Comparison of ENCODE assay signal across 16 cellular contexts in the genomic region with DNA sequence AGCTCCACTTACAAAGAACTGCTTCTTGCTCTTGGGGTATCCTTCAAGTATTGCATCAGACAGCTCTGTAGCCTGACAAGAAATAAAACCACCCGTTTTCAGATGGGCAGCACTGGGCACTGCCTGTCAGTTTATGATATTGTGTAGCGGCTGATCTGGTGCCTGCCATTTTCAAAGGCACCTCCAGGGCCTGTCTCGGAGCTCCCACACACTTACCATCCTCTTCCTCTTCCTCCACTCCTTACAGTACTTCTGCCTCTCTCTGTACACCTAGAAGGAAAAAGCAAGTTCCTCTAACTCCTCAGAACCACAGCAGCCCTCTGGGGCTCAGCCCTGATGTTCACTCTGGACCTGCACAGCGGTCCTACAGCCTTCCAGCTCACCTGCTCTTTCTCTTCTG. TPM values are rescaled to one million over a fixed set of nuclear protein-coding genes. Genes with fewer than 3 reads are reported as not detected.
DNase-seq lines count a peak whose midpoint lies in the region; ATAC-seq and TF ChIP-seq lines count a peak whose summit lies in the region.
"Had no signal": no experiment of that assay in that cellular context is flagged by ENCODE, and none has a peak within 500 bp of the region (broad histone marks: within the 10 kb centered on the region; RNA-seq: fewer than 3 reads in every experiment).

No MANE protein-coding gene starts in this region.

- intact Hi-C loops in activated CD8-positive, alpha-beta T cell treated with anti-CD3 and anti-CD28 coated beads for 36 hours (cut with micrococcal nuclease), result no loop called here

- peaks cover 45% of the 10 kb centered on the region for H3K4me1 Mint-ChIP-seq in activated CD8-positive, alpha-beta T cell treated with anti-CD3 and anti-CD28 coated beads for 36 hours (ENCODE audit: low read depth)
- H3K4me1 Mint-ChIP-seq in stimulated activated effector memory CD8-positive, alpha-beta T cell treated with anti-CD3 and anti-CD28 coated beads, Interleukin-12 subunit alpha, Interleukin-12 subunit beta, amount 100 ng/mL, for 72 hours, result peaks cover 62% of the 10 kb centered on the region

- no peaks in the 10 kb centered on the region for H3K27me3 Mint-ChIP-seq in activated CD8-positive, alpha-beta T cell treated with anti-CD3 and anti-CD28 coated beads for 36 hours
- H3K27me3 Mint-ChIP-seq: memory B cell had no signal

- CTCF ChIA-PET in activated CD8-positive, alpha-beta T cell treated with anti-CD3 and anti-CD28 coated beads for 36 hours (lab: Charles Lee), result interaction anchor here (2.1 kb wide), 1 partner anchor 24 kb away, joined by 7 read pairs; no protein-coding TSS in a partner anchor

- H3K36me3 Mint-ChIP-seq in activated CD8-positive, alpha-beta T cell treated with anti-CD3 and anti-CD28 coated beads for 36 hours (ENCODE audit: low read depth), result peaks cover 69% of the 10 kb centered on the region
- peaks cover 97% of the 10 kb centered on the region for H3K36me3 Mint-ChIP-seq in stimulated activated effector memory CD8-positive, alpha-beta T cell treated with anti-CD3 and anti-CD28 coated beads, Interleukin-12 subunit alpha, Interleukin-12 subunit beta, amount 100 ng/mL, for 72 hours

- DNase-seq in activated effector memory CD4-positive, alpha-beta T cell treated with anti-CD3 and anti-CD28 coated beads, Interleukin-2, amount 50 U/mL, for 16 hours, result peak; percentile 30
- no peak for DNase-seq in activated effector memory CD4-positive, alpha-beta T cell treated with Interleukin-2 at 50 U/mL for 16 hours
- DNase-seq in Kasumi-1 (lab: John Stamatoyannopoulos, UW), result peak; percentile 9 to 15
- no peak for DNase-seq in activated CD8-positive, alpha-beta T cell treated with anti-CD3 and anti-CD28 coated beads for 36 hours
- no peak for DNase-seq in stimulated activated effector memory CD8-positive, alpha-beta T cell treated with anti-CD3 and anti-CD28 coated beads, Interleukin-12 subunit alpha, Interleukin-12 subunit beta, amount 100 ng/mL, for 72 hours (ENCODE audit: low spot score in 2 of 2)
- DNase-seq: adrenal gland; COR-L47; effector CD8-positive, alpha-beta T cell; H7; NCI-H1930; NCI-H524 had no signal

- no peak for TF ChIP-seq CTCF in activated CD8-positive, alpha-beta T cell treated with anti-CD3 and anti-CD28 coated beads for 36 hours (IDR thresholded peaks at IDR 0.05)

- ATAC-seq in activated CD8-positive, alpha-beta T cell treated with anti-CD3 and anti-CD28 coated beads for 36 hours, result no peak
- ATAC-seq in stimulated activated effector memory CD8-positive, alpha-beta T cell treated with anti-CD3 and anti-CD28 coated beads, Interleukin-12 subunit alpha, Interleukin-12 subunit beta, amount 100 ng/mL, for 72 hours, result no peak
- no peak for ATAC-seq in HG02884 (IDR thresholded peaks at IDR 0.05; ENCODE audit: unreplicated experiment)
- no peak for ATAC-seq in GM19467 (IDR thresholded peaks at IDR 0.05; ENCODE audit: unreplicated experiment)
- no peak for ATAC-seq in SK-N-SH treated with all-trans-retinoic acid at 6 μM for 48 hours

- no peak overlapping the region for H3K4me3 Mint-ChIP-seq in activated CD8-positive, alpha-beta T cell treated with anti-CD3 and anti-CD28 coated beads for 36 hours
- H3K4me3 Mint-ChIP-seq in stimulated activated effector memory CD8-positive, alpha-beta T cell treated with anti-CD3 and anti-CD28 coated beads, Interleukin-12 subunit alpha, Interleukin-12 subunit beta, amount 100 ng/mL, for 72 hours, result no peak overlapping the region
- H3K4me3 Mint-ChIP-seq: memory B cell, neural progenitor cell had no signal

- H3K9me3 Mint-ChIP-seq in activated CD8-positive, alpha-beta T cell treated with anti-CD3 and anti-CD28 coated beads for 36 hours, result no peaks in the 10 kb centered on the region
- no peaks in the 10 kb centered on the region for H3K9me3 Mint-ChIP-seq in stimulated activated effector memory CD8-positive, alpha-beta T cell treated with anti-CD3 and anti-CD28 coated beads, Interleukin-12 subunit alpha, Interleukin-12 subunit beta, amount 100 ng/mL, for 72 hours
- H3K9me3 Mint-ChIP-seq: memory B cell, neural progenitor cell had no signal

- H3K27ac Mint-ChIP-seq in activated CD8-positive, alpha-beta T cell treated with anti-CD3 and anti-CD28 coated beads for 36 hours, result peak overlapping the region; percentile 76
- H3K27ac Mint-ChIP-seq in stimulated activated effector memory CD8-positive, alpha-beta T cell treated with anti-CD3 and anti-CD28 coated beads, Interleukin-12 subunit alpha, Interleukin-12 subunit beta, amount 100 ng/mL, for 72 hours, result peak overlapping the region; percentile 45
- H3K27ac Mint-ChIP-seq: memory B cell, neural progenitor cell had no signal

- POLR2A ChIA-PET in activated CD8-positive, alpha-beta T cell treated with anti-CD3 and anti-CD28 coated beads for 36 hours (lab: Charles Lee), result interaction anchor here (0.9 to 1.0 kb wide), 2 partner anchors 110 to 124 kb away, joined by 3 read pairs; no protein-coding TSS in a partner anchor

TF ChIP-seq in SK-N-SH treated with all-trans-retinoic acid at 6 μM for 48 hours, 23 proteins besides CTCF, POLR2A, EP300 and RAD21:
- TF ChIP-seq, protein P1, sequence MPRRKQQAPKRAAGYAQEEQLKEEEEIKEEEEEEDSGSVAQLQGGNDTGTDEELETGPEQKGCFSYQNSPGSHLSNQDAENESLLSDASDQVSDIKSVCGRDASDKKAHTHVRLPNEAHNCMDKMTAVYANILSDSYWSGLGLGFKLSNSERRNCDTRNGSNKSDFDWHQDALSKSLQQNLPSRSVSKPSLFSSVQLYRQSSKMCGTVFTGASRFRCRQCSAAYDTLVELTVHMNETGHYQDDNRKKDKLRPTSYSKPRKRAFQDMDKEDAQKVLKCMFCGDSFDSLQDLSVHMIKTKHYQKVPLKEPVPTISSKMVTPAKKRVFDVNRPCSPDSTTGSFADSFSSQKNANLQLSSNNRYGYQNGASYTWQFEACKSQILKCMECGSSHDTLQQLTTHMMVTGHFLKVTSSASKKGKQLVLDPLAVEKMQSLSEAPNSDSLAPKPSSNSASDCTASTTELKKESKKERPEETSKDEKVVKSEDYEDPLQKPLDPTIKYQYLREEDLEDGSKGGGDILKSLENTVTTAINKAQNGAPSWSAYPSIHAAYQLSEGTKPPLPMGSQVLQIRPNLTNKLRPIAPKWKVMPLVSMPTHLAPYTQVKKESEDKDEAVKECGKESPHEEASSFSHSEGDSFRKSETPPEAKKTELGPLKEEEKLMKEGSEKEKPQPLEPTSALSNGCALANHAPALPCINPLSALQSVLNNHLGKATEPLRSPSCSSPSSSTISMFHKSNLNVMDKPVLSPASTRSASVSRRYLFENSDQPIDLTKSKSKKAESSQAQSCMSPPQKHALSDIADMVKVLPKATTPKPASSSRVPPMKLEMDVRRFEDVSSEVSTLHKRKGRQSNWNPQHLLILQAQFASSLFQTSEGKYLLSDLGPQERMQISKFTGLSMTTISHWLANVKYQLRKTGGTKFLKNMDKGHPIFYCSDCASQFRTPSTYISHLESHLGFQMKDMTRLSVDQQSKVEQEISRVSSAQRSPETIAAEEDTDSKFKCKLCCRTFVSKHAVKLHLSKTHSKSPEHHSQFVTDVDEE (CRISPR knock-in tag; IDR thresholded peaks at IDR 0.05), result no peak
- TF ChIP-seq ZFP30 (CRISPR knock-in tag; IDR thresholded peaks at IDR 0.05) (no peak), BACH2 (CRISPR knock-in tag; IDR thresholded peaks at IDR 0.05; ENCODE audit: borderline replicate concordance) (no peak), RARB (CRISPR knock-in tag; IDR thresholded peaks at IDR 0.05) (no peak), ZFP3 (CRISPR knock-in tag; IDR thresholded peaks at IDR 0.05) (no peak), ZC3H10 (CRISPR knock-in tag; IDR thresholded peaks at IDR 0.05) (no peak), TOX (CRISPR knock-in tag; IDR thresholded peaks at IDR 0.05; ENCODE audit: borderline replicate concordance) (no peak), OSR1 (CRISPR knock-in tag; IDR thresholded peaks at IDR 0.05) (no peak), ARNTL (CRISPR knock-in tag; IDR thresholded peaks at IDR 0.05; ENCODE audit: borderline replicate concordance, low read depth) (no peak), PPARA (CRISPR knock-in tag; IDR thresholded peaks at IDR 0.05; ENCODE audit: borderline replicate concordance) (no peak), CSDC2 (CRISPR knock-in tag; IDR thresholded peaks at IDR 0.05) (no peak), ZNF8 (CRISPR knock-in tag; IDR thresholded peaks at IDR 0.05) (no peak), ESRRG (CRISPR knock-in tag; IDR thresholded peaks at IDR 0.05) (no peak), TCF4 (CRISPR knock-in tag; IDR thresholded peaks at IDR 0.05; ENCODE audit: borderline replicate concordance) (no peak), ZNF70 (CRISPR knock-in tag; IDR thresholded peaks at IDR 0.05) (no peak)
- TF ChIP-seq, protein P2, sequence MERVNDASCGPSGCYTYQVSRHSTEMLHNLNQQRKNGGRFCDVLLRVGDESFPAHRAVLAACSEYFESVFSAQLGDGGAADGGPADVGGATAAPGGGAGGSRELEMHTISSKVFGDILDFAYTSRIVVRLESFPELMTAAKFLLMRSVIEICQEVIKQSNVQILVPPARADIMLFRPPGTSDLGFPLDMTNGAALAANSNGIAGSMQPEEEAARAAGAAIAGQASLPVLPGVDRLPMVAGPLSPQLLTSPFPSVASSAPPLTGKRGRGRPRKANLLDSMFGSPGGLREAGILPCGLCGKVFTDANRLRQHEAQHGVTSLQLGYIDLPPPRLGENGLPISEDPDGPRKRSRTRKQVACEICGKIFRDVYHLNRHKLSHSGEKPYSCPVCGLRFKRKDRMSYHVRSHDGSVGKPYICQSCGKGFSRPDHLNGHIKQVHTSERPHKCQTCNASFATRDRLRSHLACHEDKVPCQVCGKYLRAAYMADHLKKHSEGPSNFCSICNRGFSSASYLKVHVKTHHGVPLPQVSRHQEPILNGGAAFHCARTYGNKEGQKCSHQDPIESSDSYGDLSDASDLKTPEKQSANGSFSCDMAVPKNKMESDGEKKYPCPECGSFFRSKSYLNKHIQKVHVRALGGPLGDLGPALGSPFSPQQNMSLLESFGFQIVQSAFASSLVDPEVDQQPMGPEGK (CRISPR knock-in tag; IDR thresholded peaks at IDR 0.05; ENCODE audit: borderline replicate concordance), result no peak

RNA-seq across cellular contexts. Expression of a gene that starts 4.4 kb away (rescaled TPM):
- total RNA-seq in activated CD8-positive, alpha-beta T cell treated with anti-CD3 and anti-CD28 coated beads for 36 hours, result 10 to 100 TPM; 18.1 to 21.4 TPM

RNA-seq across cellular contexts. Expression of a gene that starts 6.2 kb away (rescaled TPM):
- total RNA-seq in activated CD8-positive, alpha-beta T cell treated with anti-CD3 and anti-CD28 coated beads for 36 hours, result 10 to 100 TPM; 42.7 to 45.9 TPM

RNA-seq across cellular contexts. Expression of a gene that starts 11.1 kb away (rescaled TPM):
- 10 to 100 TPM; 59.5 to 60.9 TPM for total RNA-seq in activated CD8-positive, alpha-beta T cell treated with anti-CD3 and anti-CD28 coated beads for 36 hours

RNA-seq across cellular contexts. Expression of a gene that starts 20.4 kb away (rescaled TPM):
- under 1 TPM; 0.43 to 0.49 TPM for total RNA-seq in activated CD8-positive, alpha-beta T cell treated with anti-CD3 and anti-CD28 coated beads for 36 hours

RNA-seq across cellular contexts. Expression of a gene that starts 36.1 kb away (rescaled TPM):
- total RNA-seq in activated CD8-positive, alpha-beta T cell treated with anti-CD3 and anti-CD28 coated beads for 36 hours, result 10 to 100 TPM; 25.0 to 28.2 TPM

Comparison
In these comparisons a context has a peak if more than half of its experiments do, and no peak if none do; other contexts are left out.
1. DNase-seq: peak in activated effector memory CD4-positive, alpha-beta T cell treated with anti-CD3 and anti-CD28 coated beads, Interleukin-2, amount 50 U/mL, for 16 hours (single experiment) and Kasumi-1 (2 of 2); none in activated effector memory CD4-positive, alpha-beta T cell treated with Interleukin-2 at 50 U/mL for 16 hours (single experiment), activated CD8-positive, alpha-beta T cell treated with anti-CD3 and anti-CD28 coated beads for 36 hours (single experiment) and stimulated activated effector memory CD8-positive, alpha-beta T cell treated with anti-CD3 and anti-CD28 coated beads, Interleukin-12 subunit alpha, Interleukin-12 subunit beta, amount 100 ng/mL, for 72 hours (0 of 2).